Comparison of ENCODE assay signal across 10 cellular contexts in genomic region chr6:37136821-37137200, GRCh38. TPM values are rescaled to one million over a fixed set of nuclear protein-coding genes. Genes with fewer than 3 reads are reported as not detected.
A peak's percentile ranks its signal among the peaks of the same experiment; 100 is the strongest.
DNase-seq lines count a peak whose midpoint lies in the region; ATAC-seq and TF ChIP-seq lines count a peak whose summit lies in the region.
"Had no signal": no experiment of that assay in that cellular context is flagged by ENCODE, and none has a peak within 500 bp of the region (broad histone marks: within the 10 kb centered on the region; RNA-seq: fewer than 3 reads in every experiment).

No MANE protein-coding gene starts in this region.

- DNase-seq in SK-N-SH: no peak
- DNase-seq in adipocyte (ENCODE audit: low read depth): no peak
- DNase-seq in immature natural killer cell: no peak
- DNase-seq in stomach: no peak
- no peak for DNase-seq in NCI-H1694 (lab: John Stamatoyannopoulos, UW)
- DNase-seq: stimulated activated CD4-positive, alpha-beta T cell treated with anti-CD3 and anti-CD28 coated beads, Interleukin-12 subunit alpha, Interleukin-12 subunit beta, amount 100 ng/mL, for 4 hours had no signal

- WGBS in SK-N-SH (ENCODE audit: low lambda C conversion rate): 65% methylated on average over 7 of the region's 7 CpGs
- 43 to 68% (median 48%) methylated on average over 7 of the region's 7 CpGs for WGBS in stomach, 5 donors

- peak overlapping the region; percentile 92 for H3K9ac ChIP-seq in SK-N-SH
- peak overlapping the region; percentile 66 for H3K9ac ChIP-seq in adipocyte (ENCODE audit: low read length)

- H3K36me3 ChIP-seq in SK-N-SH (replicated peaks in 1 of 2; ENCODE audit: control insufficient read depth in 1 of 2, insufficient read depth in 2 of 2, low read length in 1 of 2): no peaks in the 10 kb centered on the region
- H3K36me3 ChIP-seq in adipocyte (ENCODE audit: control insufficient read depth, insufficient read depth, low read length, severe bottlenecking): no peaks in the 10 kb centered on the region
- H3K36me3 ChIP-seq in stomach: no peaks in the 10 kb centered on the region

- H3F3A ChIP-seq in SK-N-SH (replicated peaks; ENCODE audit: insufficient read depth): peaks cover 38% of the 10 kb centered on the region

- peak overlapping the region in 5 of 6 donors; percentile 12 to 93 (median 81) for H3K27ac Mint-ChIP-seq in immature natural killer cell

- POLR2A ChIA-PET in SK-N-SH (lab: Yijun Ruan, JAX): no interaction called here

- H3K4me2 ChIP-seq in SK-N-SH: peak overlapping the region; percentile 71

- H3K4me1 ChIP-seq in SK-N-SH (ENCODE audit: control insufficient read depth in 1 of 2, insufficient read depth in 2 of 2, low read depth in 1 of 2, low read length in 1 of 2): peaks cover 17 to 50% of the 10 kb centered on the region in 2 experiments
- peaks cover 76% of the 10 kb centered on the region for H3K4me1 ChIP-seq in adipocyte (ENCODE audit: control insufficient read depth, insufficient read depth, low read length)
- H3K4me1 ChIP-seq in stomach: peaks cover 32 to 67% (median 52%) of the 10 kb centered on the region in 4 donors

- no peak for ATAC-seq in SK-N-SH treated with all-trans-retinoic acid at 6 μM for 48 hours
- ATAC-seq in GM21723 (IDR thresholded peaks at IDR 0.05; ENCODE audit: unreplicated experiment): no peak
- no peak for ATAC-seq in GM18517 (IDR thresholded peaks at IDR 0.05; ENCODE audit: unreplicated experiment)

- intact Hi-C loops in stomach (cut with DNase I; ENCODE audit: low total_unique reads): no loop called here

- H3K4me3 ChIP-seq in SK-N-SH (ENCODE audit: low read depth in 2 of 2, low read length in 1 of 2) (peak overlapping the region in 1 of 2 experiments; percentile 53; a peak in 3 of 4 replicates), adipocyte (ENCODE audit: low read length) (peak overlapping the region; percentile 66), stomach (no peak overlapping the region)

- H3K27me3 Mint-ChIP-seq in immature natural killer cell (ENCODE audit: low read depth in 3 of 3): peaks cover 0 to 6% (median 5%) of the 10 kb centered on the region in 3 donors

- H4K20me1 ChIP-seq in SK-N-SH (ENCODE audit: insufficient read depth): no peaks in the 10 kb centered on the region

- H3K27ac ChIP-seq in SK-N-SH (ENCODE audit: low read depth in 2 of 2, low read length in 1 of 2) (peak overlapping the region; percentile 80 to 99), stomach (peak overlapping the region; percentile 74 to 92 (median 90))
- H3K27ac ChIP-seq: 22Rv1 had no signal

- CTCF ChIA-PET in SK-N-SH (lab: Yijun Ruan, JAX): interaction anchor here (1.4 to 1.7 kb wide), 2 partner anchors 35 to 118 kb away, joined by 5 read pairs; no protein-coding TSS in a partner anchor

- no peaks in the 10 kb centered on the region for H3K36me3 Mint-ChIP-seq in immature natural killer cell

- TF ChIP-seq EP300 in SK-N-SH (IDR thresholded peaks at IDR 0.05; ENCODE audit: borderline replicate concordance in 1 of 2, low read depth in 1 of 2, low read length in 1 of 2) (no peak), stomach (IDR thresholded peaks at IDR 0.05) (no peak)

- H3K9me3 ChIP-seq in SK-N-SH (no peaks in the 10 kb centered on the region), adipocyte (ENCODE audit: control insufficient read depth, low read length) (no peaks in the 10 kb centered on the region), stomach (no peaks in the 10 kb centered on the region)

- H3K4me1 Mint-ChIP-seq in immature natural killer cell: peaks cover 18 to 29% of the 10 kb centered on the region in 2 donors

- no peak for TF ChIP-seq CTCF in SK-N-SH (IDR thresholded peaks at IDR 0.05)
- TF ChIP-seq CTCF in stomach (IDR thresholded peaks at IDR 0.05): no peak

- no peak for TF ChIP-seq POLR2A in stomach (IDR thresholded peaks at IDR 0.05)

- peak overlapping the region in 1 of 5 donors; percentile 43 for H3K4me3 Mint-ChIP-seq in immature natural killer cell

- H3K9me2 ChIP-seq in SK-N-SH: no peaks in the 10 kb centered on the region

- no peaks in the 10 kb centered on the region for H3K9me3 Mint-ChIP-seq in immature natural killer cell

- no peaks in the 10 kb centered on the region for H3K27me3 ChIP-seq in SK-N-SH (ENCODE audit: insufficient read depth)
- no peaks in the 10 kb centered on the region for H3K27me3 ChIP-seq in adipocyte (replicated peaks; ENCODE audit: control insufficient read depth, insufficient read depth, low read length)
- no peaks in the 10 kb centered on the region for H3K27me3 ChIP-seq in stomach

- H3K79me2 ChIP-seq in SK-N-SH (ENCODE audit: insufficient read depth): no peaks in the 10 kb centered on the region

- peak overlapping the region; percentile 75 for H2AFZ ChIP-seq in SK-N-SH (ENCODE audit: low read depth)

- no peak for TF ChIP-seq RAD21 in SK-N-SH (IDR thresholded peaks at IDR 0.05; ENCODE audit: low read length)

TF ChIP-seq in SK-N-SH, 30 proteins besides CTCF, POLR2A, EP300 and RAD21:
- TF ChIP-seq SMC3 (IDR thresholded peaks at IDR 0.05; ENCODE audit: low read depth, low read length) (no peak), FOSL2 (IDR thresholded peaks at IDR 0.05; ENCODE audit: borderline replicate concordance, low read depth) (no peak), RXRA (IDR thresholded peaks at IDR 0.05; ENCODE audit: borderline replicate concordance, low read depth) (no peak), GABPA (IDR thresholded peaks at IDR 0.05; ENCODE audit: low read depth) (no peak), TEAD4 (IDR thresholded peaks at IDR 0.05; ENCODE audit: borderline replicate concordance, insufficient read depth) (no peak), USF1 (IDR thresholded peaks at IDR 0.05; ENCODE audit: borderline replicate concordance, low read depth) (no peak), RFX5 (IDR thresholded peaks at IDR 0.05; ENCODE audit: low read length) (no peak), NRF1 (IDR thresholded peaks at IDR 0.05; ENCODE audit: low read depth, low read length) (no peak), RCOR1 (IDR thresholded peaks at IDR 0.05; ENCODE audit: low read length) (no peak), NFIC (IDR thresholded peaks at IDR 0.05; ENCODE audit: borderline replicate concordance) (no peak), SIN3A (IDR thresholded peaks at IDR 0.05; ENCODE audit: borderline replicate concordance, low read depth, low read length) (no peak), TCF12 (IDR thresholded peaks at IDR 0.05) (no peak)
- TF ChIP-seq, protein P1, sequence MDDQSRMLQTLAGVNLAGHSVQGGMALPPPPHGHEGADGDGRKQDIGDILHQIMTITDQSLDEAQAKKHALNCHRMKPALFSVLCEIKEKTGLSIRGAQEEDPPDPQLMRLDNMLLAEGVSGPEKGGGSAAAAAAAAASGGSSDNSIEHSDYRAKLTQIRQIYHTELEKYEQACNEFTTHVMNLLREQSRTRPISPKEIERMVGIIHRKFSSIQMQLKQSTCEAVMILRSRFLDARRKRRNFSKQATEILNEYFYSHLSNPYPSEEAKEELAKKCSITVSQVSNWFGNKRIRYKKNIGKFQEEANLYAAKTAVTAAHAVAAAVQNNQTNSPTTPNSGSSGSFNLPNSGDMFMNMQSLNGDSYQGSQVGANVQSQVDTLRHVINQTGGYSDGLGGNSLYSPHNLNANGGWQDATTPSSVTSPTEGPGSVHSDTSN (IDR thresholded peaks at IDR 0.05): no peak
TF ChIP-seq in SK-N-SH: peak in this region for 0.

TF ChIP-seq in SK-N-SH treated with all-trans-retinoic acid at 6 μM for 48 hours, 23 proteins besides CTCF, POLR2A, EP300 and RAD21:
- TF ChIP-seq ZNF565 (CRISPR knock-in tag; conservative IDR thresholded peaks at IDR 0.05; ENCODE audit: low read depth) (no peak), CSDC2 (CRISPR knock-in tag; IDR thresholded peaks at IDR 0.05) (no peak; the same call in 1 of the 2 replicates), ZFP30 (CRISPR knock-in tag; IDR thresholded peaks at IDR 0.05) (no peak), TOX (CRISPR knock-in tag; IDR thresholded peaks at IDR 0.05; ENCODE audit: borderline replicate concordance) (no peak), GLIS3 (CRISPR knock-in tag; IDR thresholded peaks at IDR 0.05) (no peak), BACH2 (CRISPR knock-in tag; IDR thresholded peaks at IDR 0.05; ENCODE audit: borderline replicate concordance) (no peak), ZC3H10 (CRISPR knock-in tag; IDR thresholded peaks at IDR 0.05) (no peak), OSR1 (CRISPR knock-in tag; IDR thresholded peaks at IDR 0.05) (no peak), RARB (CRISPR knock-in tag; IDR thresholded peaks at IDR 0.05) (no peak), PPARA (CRISPR knock-in tag; IDR thresholded peaks at IDR 0.05; ENCODE audit: borderline replicate concordance) (no peak)
- TF ChIP-seq, protein P2, sequence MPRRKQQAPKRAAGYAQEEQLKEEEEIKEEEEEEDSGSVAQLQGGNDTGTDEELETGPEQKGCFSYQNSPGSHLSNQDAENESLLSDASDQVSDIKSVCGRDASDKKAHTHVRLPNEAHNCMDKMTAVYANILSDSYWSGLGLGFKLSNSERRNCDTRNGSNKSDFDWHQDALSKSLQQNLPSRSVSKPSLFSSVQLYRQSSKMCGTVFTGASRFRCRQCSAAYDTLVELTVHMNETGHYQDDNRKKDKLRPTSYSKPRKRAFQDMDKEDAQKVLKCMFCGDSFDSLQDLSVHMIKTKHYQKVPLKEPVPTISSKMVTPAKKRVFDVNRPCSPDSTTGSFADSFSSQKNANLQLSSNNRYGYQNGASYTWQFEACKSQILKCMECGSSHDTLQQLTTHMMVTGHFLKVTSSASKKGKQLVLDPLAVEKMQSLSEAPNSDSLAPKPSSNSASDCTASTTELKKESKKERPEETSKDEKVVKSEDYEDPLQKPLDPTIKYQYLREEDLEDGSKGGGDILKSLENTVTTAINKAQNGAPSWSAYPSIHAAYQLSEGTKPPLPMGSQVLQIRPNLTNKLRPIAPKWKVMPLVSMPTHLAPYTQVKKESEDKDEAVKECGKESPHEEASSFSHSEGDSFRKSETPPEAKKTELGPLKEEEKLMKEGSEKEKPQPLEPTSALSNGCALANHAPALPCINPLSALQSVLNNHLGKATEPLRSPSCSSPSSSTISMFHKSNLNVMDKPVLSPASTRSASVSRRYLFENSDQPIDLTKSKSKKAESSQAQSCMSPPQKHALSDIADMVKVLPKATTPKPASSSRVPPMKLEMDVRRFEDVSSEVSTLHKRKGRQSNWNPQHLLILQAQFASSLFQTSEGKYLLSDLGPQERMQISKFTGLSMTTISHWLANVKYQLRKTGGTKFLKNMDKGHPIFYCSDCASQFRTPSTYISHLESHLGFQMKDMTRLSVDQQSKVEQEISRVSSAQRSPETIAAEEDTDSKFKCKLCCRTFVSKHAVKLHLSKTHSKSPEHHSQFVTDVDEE (CRISPR knock-in tag; IDR thresholded peaks at IDR 0.05): no peak

RNA-seq across cellular contexts. Expression of gene PIM1, which starts 33.1 kb away (rescaled TPM):
- polyA plus RNA-seq in SK-N-SH (2012; rRNA removed) (33.9 and 35.3 TPM in 2 replicates), immature natural killer cell (100 to 1,000 TPM in 2 of 3 donors, 10 to 100 TPM in 1; 90.5 to 197 (median 117) TPM), stomach (10 to 100 TPM; 19.9 to 59.1 (median 25.5) TPM)
- 18.9 and 20.6 TPM in 2 replicates for polyA plus RNA-seq in SK-N-SH (2012; cell fraction: cytosol; rRNA removed)
- polyA plus RNA-seq in SK-N-SH (2012; cell fraction: nucleus; rRNA removed): 90.2 and 138 TPM in 2 replicates
- 10 to 100 TPM in 4 of 5 donors, 1 to 10 TPM in 1; 9.8 to 52.9 (median 16.9) TPM for total RNA-seq in stomach
